11 cellular contexts compared by ENCODE assay signal in the genomic region with DNA sequence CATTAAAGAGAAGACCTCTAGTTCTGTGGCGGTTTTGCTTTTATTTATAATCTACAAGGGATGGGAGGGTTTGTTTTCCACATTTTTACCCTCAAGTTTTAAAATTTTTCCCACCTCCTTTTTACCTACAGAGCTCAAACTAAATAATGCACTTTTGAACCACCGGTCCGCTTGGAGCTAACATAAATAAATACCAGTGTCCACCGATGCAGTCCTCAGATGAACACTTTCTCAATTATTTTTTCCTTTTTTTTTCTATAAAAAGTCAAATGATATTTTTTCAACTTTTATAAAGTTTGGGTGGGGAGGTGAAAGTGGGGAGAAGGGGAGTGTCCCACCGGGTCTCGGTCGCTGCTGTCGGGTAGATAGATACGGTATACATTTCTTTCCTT. TPM values are rescaled to one million over a fixed set of nuclear protein-coding genes. Genes with fewer than 3 reads are reported as not detected.
A peak's percentile ranks its signal among the peaks of the same experiment; 100 is the strongest.
DNase-seq lines count a peak whose midpoint lies in the region; ATAC-seq and TF ChIP-seq lines count a peak whose summit lies in the region.
"Had no signal": no experiment of that assay in that cellular context is flagged by ENCODE, and none has a peak within 500 bp of the region (broad histone marks: within the 10 kb centered on the region; RNA-seq: fewer than 3 reads in every experiment).

No MANE protein-coding gene starts in this region.

- peaks cover 3% of the 10 kb centered on the region for H3K27me3 ChIP-seq in AG04450 (ENCODE audit: control insufficient read depth, insufficient read depth, low read length)
- no peaks in the 10 kb centered on the region for H3K27me3 ChIP-seq in RWPE2 (ENCODE audit: insufficient read depth, poor library complexity, severe bottlenecking)

- H3K4me3 Mint-ChIP-seq in osteocyte (ENCODE audit: unreplicated experiment): peak overlapping the region; percentile 94
- H3K4me3 Mint-ChIP-seq: activated CD4-positive, alpha-beta memory T cell treated with anti-CD3 and anti-CD28 coated beads for 36 hours had no signal

- DNase-seq in AG04450 (ENCODE audit: low read depth, low spot score) (no peak), RWPE2 (ENCODE audit: low spot score) (no peak), fibroblast of pulmonary artery (ENCODE audit: low read depth) (no peak), osteocyte (ENCODE audit: extremely low spot score, unreplicated experiment) (no peak), activated gamma-delta T cell (lab: John Stamatoyannopoulos, UW) (no peak), NCI-H146 treated with DMSO at 0.1 percent for 48 hours (lab: John Stamatoyannopoulos, UW; ENCODE audit: unreplicated experiment) (no peak), iPS-NIHi7 (ENCODE audit: extremely low spot score) (no peak)
- no peak for DNase-seq in activated CD8-positive, alpha-beta memory T cell treated with anti-CD3 and anti-CD28 coated beads, Interleukin-2, amount 50 U/mL, for 4 hours
- DNase-seq: activated CD4-positive, alpha-beta memory T cell treated with anti-CD3 and anti-CD28 coated beads for 36 hours; NCI-H1105 had no signal

- no peaks in the 10 kb centered on the region for H3K4me1 ChIP-seq in RWPE2 (ENCODE audit: insufficient read depth, poor library complexity, severe bottlenecking)

- peaks cover 26% of the 10 kb centered on the region for H3K4me1 Mint-ChIP-seq in osteocyte (ENCODE audit: unreplicated experiment)

- H3K4me3 ChIP-seq in AG04450 (ENCODE audit: low read depth, low read length): peak overlapping the region; percentile 100
- peak overlapping the region; percentile 62 for H3K4me3 ChIP-seq in RWPE2 (ENCODE audit: severe bottlenecking)
- peak overlapping the region; percentile 96 for H3K4me3 ChIP-seq in fibroblast of pulmonary artery (replicated peaks; ENCODE audit: low read depth, low read length)

- H3K9me3 Mint-ChIP-seq in osteocyte (ENCODE audit: unreplicated experiment): no peaks in the 10 kb centered on the region
- H3K9me3 Mint-ChIP-seq: activated CD4-positive, alpha-beta memory T cell treated with anti-CD3 and anti-CD28 coated beads for 36 hours had no signal

- H3K36me3 ChIP-seq in RWPE2 (ENCODE audit: low read depth): peaks cover 19% of the 10 kb centered on the region

- H3K36me3 Mint-ChIP-seq in osteocyte (ENCODE audit: unreplicated experiment): peaks cover 28% of the 10 kb centered on the region
- H3K36me3 Mint-ChIP-seq: activated CD4-positive, alpha-beta memory T cell treated with anti-CD3 and anti-CD28 coated beads for 36 hours had no signal

- TF ChIP-seq CTCF in AG04450 (IDR thresholded peaks at IDR 0.05; ENCODE audit: low read depth, low read length) (no peak), RWPE2 (IDR thresholded peaks at IDR 0.05; ENCODE audit: poor library complexity, severe bottlenecking) (no peak), fibroblast of pulmonary artery (IDR thresholded peaks at IDR 0.05; ENCODE audit: low read length, missing control alignments) (no peak), osteocyte (IDR thresholded peaks at IDR 0.05) (no peak)

- H3K27me3 Mint-ChIP-seq in osteocyte (ENCODE audit: unreplicated experiment): peaks cover 35% of the 10 kb centered on the region

- H3K9me3 ChIP-seq in AG04450 (ENCODE audit: control insufficient read depth, insufficient read depth, low read length) (no peaks in the 10 kb centered on the region; the same call in 1 of the 2 replicates), RWPE2 (ENCODE audit: severe bottlenecking) (no peaks in the 10 kb centered on the region)

- CTCF ChIA-PET in AG04450 (lab: Charles Lee): interaction anchor here (0.6 to 3.9 kb wide), 2 partner anchors 129 to 639 kb away, joined by 3 to 13 read pairs; no protein-coding TSS in a partner anchor

- H3K27ac ChIP-seq in AG04450 (ENCODE audit: low read depth, low read length): peak overlapping the region; percentile 77
- peak overlapping the region; percentile 85 for H3K27ac ChIP-seq in RWPE2 (ENCODE audit: poor library complexity, severe bottlenecking)
- H3K27ac ChIP-seq: C4-2B had no signal

- no peak for ATAC-seq in RWPE2 (ENCODE audit: low read depth)

- POLR2A ChIA-PET in AG04450 (lab: Yijun Ruan, JAX): interaction anchor here (0.7 to 1.1 kb wide), 2 partner anchors 103 to 1039 kb away, joined by 3 to 6 read pairs; no protein-coding TSS in a partner anchor

- no peak overlapping the region for H3K27ac Mint-ChIP-seq in osteocyte (ENCODE audit: unreplicated experiment)
- H3K27ac Mint-ChIP-seq: activated CD4-positive, alpha-beta memory T cell treated with anti-CD3 and anti-CD28 coated beads for 36 hours had no signal

RNA-seq across cellular contexts. Expression of a gene that starts 3.3 kb away (rescaled TPM):
- 2.5 and 3.3 TPM in 2 replicates for polyA plus RNA-seq in AG04450 (2011; rRNA removed)
- polyA minus RNA-seq in AG04450 (2011; rRNA and poly(A)+ RNA removed): 1.8 and 1.9 TPM in 2 replicates
- 38.5 and 42.1 TPM in 2 replicates for total RNA-seq in osteocyte

RNA-seq across cellular contexts. Expression of a gene that starts 33.2 kb away (rescaled TPM):
- 0.05 and 0.12 TPM in 2 replicates for polyA plus RNA-seq in AG04450 (2011; rRNA removed)
- not detected in 2 replicates for polyA minus RNA-seq in AG04450 (2011; rRNA and poly(A)+ RNA removed)
- 0.19 and 1.3 TPM in 2 replicates for total RNA-seq in osteocyte
- total RNA-seq: activated CD4-positive, alpha-beta memory T cell treated with anti-CD3 and anti-CD28 coated beads for 36 hours had no signal
